19 cellular contexts compared by ENCODE assay signal in genomic region chr9:93698140-93698908, GRCh38.
"Had no signal": no experiment of that assay in that cellular context is flagged by ENCODE, and none has a peak within 500 bp of the region (broad histone marks: within the 10 kb centered on the region; RNA-seq: fewer than 3 reads in every experiment).

No MANE protein-coding gene starts in this region.

- H3K9me3 Mint-ChIP-seq: central memory CD8-positive, alpha-beta T cell had no signal

- H3K27ac Mint-ChIP-seq: activated CD4-positive, alpha-beta memory T cell treated with anti-CD3 and anti-CD28 coated beads, Interleukin-2, amount 10 ng/mL, durations not matched to agents 7 days and 5 days; activated CD4-positive, alpha-beta T cell treated with anti-CD3 and anti-CD28 coated beads for 36 hours; activated naive CD8-positive, alpha-beta T cell; dendritic cell treated with granulocyte-macrophage colony-stimulating factor and Interleukin-4, amounts not matched to agents 40 ng/mL and 50 ng/mL, for 4 days; naive B cell; neural progenitor cell had no signal

- H3K4me1 Mint-ChIP-seq: activated CD4-positive, alpha-beta memory T cell treated with anti-CD3 and anti-CD28 coated beads, Interleukin-2, amount 10 ng/mL, durations not matched to agents 7 days and 5 days; activated CD4-positive, alpha-beta T cell treated with anti-CD3 and anti-CD28 coated beads for 36 hours; central memory CD8-positive, alpha-beta T cell; neural progenitor cell had no signal

- H3K36me3 Mint-ChIP-seq: activated naive CD8-positive, alpha-beta T cell; naive B cell; neural progenitor cell had no signal

- ATAC-seq: activated CD4-positive, alpha-beta T cell treated with anti-CD3 and anti-CD28 coated beads for 36 hours; body of pancreas; pancreas had no signal

- H3K4me3 Mint-ChIP-seq: activated CD4-positive, alpha-beta memory T cell treated with anti-CD3 and anti-CD28 coated beads, Interleukin-2, amount 10 ng/mL, durations not matched to agents 7 days and 5 days; activated CD4-positive, alpha-beta T cell treated with anti-CD3 and anti-CD28 coated beads for 36 hours; activated naive CD8-positive, alpha-beta T cell; central memory CD8-positive, alpha-beta T cell; dendritic cell treated with granulocyte-macrophage colony-stimulating factor and Interleukin-4, amounts not matched to agents 40 ng/mL and 50 ng/mL, for 4 days; naive B cell; neural progenitor cell had no signal

- DNase-seq: activated CD4-positive, alpha-beta memory T cell treated with anti-CD3 and anti-CD28 coated beads, Interleukin-2, amount 10 ng/mL, durations not matched to agents 7 days and 5 days; activated CD4-positive, alpha-beta T cell treated with anti-CD3 and anti-CD28 coated beads for 36 hours; activated CD8-positive, alpha-beta memory T cell treated with anti-CD3 and anti-CD28 coated beads, Interleukin-2, amount 50 U/mL, for 48 hours; activated gamma-delta T cell treated with Interleukin-2 at 50 U/mL for 16 hours; amniotic stem cell; body of pancreas; effector memory CD4-positive, alpha-beta T cell; left colon; mammary epithelial cell; naive B cell; pancreas; stimulated activated CD4-positive, alpha-beta T cell treated with anti-CD3 and anti-CD28 coated beads, Interleukin-4, amount 100 ng/mL, for 24 hours; stimulated activated naive CD4-positive, alpha-beta T cell treated with Interleukin-2 at 50 U/mL for 16 hours; transverse colon; WERI-Rb-1 had no signal
